Comparison of ENCODE assay signal across 9 cellular contexts in the genomic region with DNA sequence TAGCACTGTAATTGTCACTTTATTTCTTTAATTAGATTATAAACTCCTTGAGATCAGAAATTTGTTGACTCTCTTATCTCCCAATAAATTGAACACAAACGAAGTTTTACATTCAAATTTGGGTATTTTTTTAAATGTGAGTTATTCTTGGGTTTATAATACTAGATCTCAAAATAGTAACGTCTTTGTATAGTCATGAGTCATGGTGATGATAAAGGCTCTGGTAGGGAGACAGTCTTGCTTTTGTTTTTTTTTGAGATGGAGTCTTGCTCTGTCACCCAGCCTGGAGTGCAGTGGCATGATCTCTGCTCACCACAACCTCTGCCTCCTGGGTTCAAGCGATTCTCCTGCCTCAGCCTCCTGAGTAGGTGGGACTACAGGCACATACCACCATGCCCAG. TPM values are rescaled to one million over a fixed set of nuclear protein-coding genes. Genes with fewer than 3 reads are reported as not detected.
DNase-seq lines count a peak whose midpoint lies in the region; ATAC-seq, FAIRE-seq and TF ChIP-seq lines count a peak whose summit lies in the region.
"Not testable (repeated sequence)": the region's sequence is repeated elsewhere in the genome, so short reads cannot be mapped to it uniquely, and the experiment has no call there.
"Had no signal": no experiment of that assay in that cellular context is flagged by ENCODE, and none has a peak within 500 bp of the region (broad histone marks: within the 10 kb centered on the region; RNA-seq: fewer than 3 reads in every experiment).

No MANE protein-coding gene starts in this region.

- not testable (repeated sequence) for TF ChIP-seq RAD21 in IMR-90 (IDR thresholded peaks at IDR 0.05; ENCODE audit: low read length)

- not testable (repeated sequence) for H3K4me2 ChIP-seq in IMR-90 (ENCODE audit: low read depth, low read length); keratinocyte (ENCODE audit: control insufficient read depth, extremely low read depth, insufficient read depth, low read depth, low read length)

- H4K8ac ChIP-seq in IMR-90 (ENCODE audit: low read depth in 2 of 2, low read length in 2 of 2) = not testable (repeated sequence)

- H3K4ac ChIP-seq in IMR-90 (ENCODE audit: low read depth, low read length) = not testable (repeated sequence)

- not testable (repeated sequence) for H3K23ac ChIP-seq in IMR-90 (ENCODE audit: low read depth, low read length)

- not testable (repeated sequence) for H3K79me1 ChIP-seq in IMR-90 (ENCODE audit: low read depth in 1 of 2, low read length in 2 of 2)

- not testable (repeated sequence) for H3K4me1 ChIP-seq in IMR-90 (ENCODE audit: control insufficient read depth, insufficient read depth, low read length); keratinocyte (ENCODE audit: control insufficient read depth, extremely low read depth, insufficient read depth, low read length)

- not testable (repeated sequence) for H3K18ac ChIP-seq in IMR-90 (ENCODE audit: low read depth, low read length)

- CTCF ChIA-PET in IMR-90 (lab: Yijun Ruan, JAX) = not testable (repeated sequence)

- intact Hi-C loops in IMR-90 (cut with micrococcal nuclease) = not testable (repeated sequence)

- H3K56ac ChIP-seq in IMR-90 (ENCODE audit: extremely low read depth, insufficient read depth, low read length) = not testable (repeated sequence)

- not testable (repeated sequence) for H3K14ac ChIP-seq in IMR-90 (replicated peaks; ENCODE audit: low read depth, low read length)

- H4K5ac ChIP-seq in IMR-90 (ENCODE audit: low read depth, low read length) = not testable (repeated sequence)

- in situ Hi-C loops in IMR-90 (cut with MboI; ENCODE audit: low sequenced_read_pairs); brain microvascular endothelial cell (cut with HindIII; ENCODE audit: low pct_ligation_motif_present, low sequenced_read_pairs): not testable (repeated sequence)

- not testable (repeated sequence) for H4K91ac ChIP-seq in IMR-90 (ENCODE audit: insufficient read depth, low read depth, low read length)

- BruUV-seq in IMR-90 (replicated peaks; lab: Mats Ljungman, UMichigan) = not testable (repeated sequence)

- POLR2A ChIA-PET in IMR-90 (lab: Charles Lee; ENCODE audit: unreplicated experiment) = not testable (repeated sequence)

- FAIRE-seq in keratinocyte (lab: Jason Lieb, UNC) = peak; percentile 39

- H3K27me3 ChIP-seq in IMR-90 (ENCODE audit: control insufficient read depth, insufficient read depth, low read length); brain microvascular endothelial cell (replicated peaks); keratinocyte (ENCODE audit: control insufficient read depth, extremely low read depth, insufficient read depth, low read length): not testable (repeated sequence)

- H2BK20ac ChIP-seq in IMR-90 (ENCODE audit: low read depth, low read length) = peak overlapping the region; percentile 71; the same call in 1 of the 2 replicates

- H3K9ac ChIP-seq in IMR-90 (ENCODE audit: low read depth, low read length); keratinocyte (ENCODE audit: control insufficient read depth, extremely low read depth, insufficient read depth, low read length): not testable (repeated sequence)

- not testable (repeated sequence) for H2AK5ac ChIP-seq in IMR-90 (ENCODE audit: low read depth, low read length)

- not testable (repeated sequence) for H3K4me3 ChIP-seq in IMR-90 (ENCODE audit: insufficient read depth, low read depth, low read length); brain microvascular endothelial cell (ENCODE audit: low read depth, low read length); fibroblast of mammary gland (ENCODE audit: control insufficient read depth, low read depth, low read length); keratinocyte (ENCODE audit: control insufficient read depth in 2 of 3, extremely low read depth in 1 of 3, insufficient read depth in 2 of 3, low read depth in 1 of 3, low read length in 3 of 3)

- H3K27ac ChIP-seq in IMR-90 (ENCODE audit: insufficient read depth, low read length); keratinocyte (ENCODE audit: control insufficient read depth, insufficient read depth, low read length): not testable (repeated sequence)
- peak overlapping the region; percentile 20 for H3K27ac ChIP-seq in brain microvascular endothelial cell

- not testable (repeated sequence) for H2BK15ac ChIP-seq in IMR-90 (ENCODE audit: low read depth, low read length)

- H2BK120ac ChIP-seq in IMR-90 (ENCODE audit: low read depth, low read length) = peak overlapping the region; percentile 68; the same call in 1 of the 2 replicates

- peak; percentile 51 for ATAC-seq in GM18868 (IDR thresholded peaks at IDR 0.05; ENCODE audit: unreplicated experiment)
- ATAC-seq in IMR-90 (ENCODE audit: low read depth) = not testable (repeated sequence)

- H2AK9ac ChIP-seq in IMR-90 (replicated peaks; ENCODE audit: low read depth, low read length, poor library complexity) = not testable (repeated sequence)

- H3K79me2 ChIP-seq in keratinocyte (ENCODE audit: control insufficient read depth, insufficient read depth, low read length) = not testable (repeated sequence)

- not testable (repeated sequence) for H3K9me3 ChIP-seq in IMR-90 (ENCODE audit: control insufficient read depth, insufficient read depth, low read length); keratinocyte (ENCODE audit: control insufficient read depth, low read depth, low read length)

- H2BK5ac ChIP-seq in IMR-90 (ENCODE audit: low read depth, low read length, poor library complexity, severe bottlenecking) = peak overlapping the region; percentile 2

- not testable (repeated sequence) for H4K20me1 ChIP-seq in IMR-90 (ENCODE audit: insufficient read depth, low read length); keratinocyte (ENCODE audit: control insufficient read depth, extremely low read depth, insufficient read depth, low read length)

- H2AFZ ChIP-seq in IMR-90 (replicated peaks; ENCODE audit: low read length, poor library complexity); keratinocyte (ENCODE audit: control insufficient read depth, low read length): not testable (repeated sequence)

- H3K9me1 ChIP-seq in IMR-90 (ENCODE audit: insufficient read depth, low read length); keratinocyte (ENCODE audit: control insufficient read depth, extremely low read depth, insufficient read depth, low read length): not testable (repeated sequence)

- dilution Hi-C loops in IMR-90 (cut with HindIII; ENCODE audit: low sequenced_read_pairs, unreplicated experiment); keratinocyte (cut with MboI; ENCODE audit: extremely low pct_ligation_motif_present, low sequenced_read_pairs): not testable (repeated sequence)

- TF ChIP-seq CTCF in IMR-90 (conservative IDR thresholded peaks at IDR 0.05; ENCODE audit: low read depth, low read length); brain microvascular endothelial cell (IDR thresholded peaks at IDR 0.05; ENCODE audit: low read depth, low read length, missing control alignments); fibroblast of mammary gland (conservative IDR thresholded peaks at IDR 0.05; ENCODE audit: control insufficient read depth, insufficient read depth, low read depth, low read length); keratinocyte (optimal IDR thresholded peaks at IDR 0.05 in 1 of 3, IDR thresholded peaks at IDR 0.05 in 1 of 3, conservative IDR thresholded peaks at IDR 0.05 in 1 of 3; ENCODE audit: extremely low read depth in 1 of 3, insufficient read depth in 2 of 3, low read length in 3 of 3): not testable (repeated sequence)

- not testable (repeated sequence) for H3K36me3 ChIP-seq in IMR-90 (ENCODE audit: control insufficient read depth, insufficient read depth, low read length); brain microvascular endothelial cell (replicated peaks); keratinocyte (ENCODE audit: control insufficient read depth in 2 of 2, extremely low read depth in 1 of 2, insufficient read depth in 2 of 2, low read length in 2 of 2)

- no CpG with 5 or more reads among the region's 3 CpGs for WGBS in IMR-90 (ENCODE audit: extremely low coverage in 2 of 2, insufficient read length in 1 of 2), 2 experiments

- DNase-seq in IMR-90 = peak; percentile 63
- peak; percentile 46 for DNase-seq in RPMI7951 (ENCODE audit: low read depth)
- peak; percentile 45 for DNase-seq in brain microvascular endothelial cell
- DNase-seq in fibroblast of mammary gland (ENCODE audit: low read depth) = peak; percentile 34
- DNase-seq in keratinocyte (ENCODE audit: low read depth, low spot score) = not testable (repeated sequence)
- peak; percentile 37 for DNase-seq in stromal cell of bone marrow (ENCODE audit: low read depth)

- TF ChIP-seq POLR2A in IMR-90 (IDR thresholded peaks at IDR 0.05; ENCODE audit: low read depth, low read length) = not testable (repeated sequence)

TF ChIP-seq in IMR-90, 13 proteins besides CTCF, POLR2A, EP300 and RAD21:
- peak; percentile 47; the same call in 1 of the 2 replicates for TF ChIP-seq NFE2L2 (IDR thresholded peaks at IDR 0.05; ENCODE audit: low read depth, low read length)

RNA-seq across cellular contexts. Expression of gene TUSC1, which starts 22.7 kb away (rescaled TPM):
- total RNA-seq in IMR-90 (2012; rRNA removed) = 2.0 and 3.1 TPM in 2 replicates
- polyA plus RNA-seq in IMR-90 (2012; rRNA removed) = 4.4 and 5.8 TPM in 2 replicates
- 5.6 and 7.9 TPM in 2 replicates for polyA plus RNA-seq in IMR-90 (2012; cell fraction: cytosol; rRNA removed)
- polyA plus RNA-seq in IMR-90 (2012; cell fraction: nucleus; rRNA removed; ENCODE audit: low replicate concordance) = 2.4 and 4.3 TPM in 2 replicates
- 7.7 and 8.5 TPM in 2 replicates for total RNA-seq in RPMI7951 (2014; rRNA removed; shearing (Covaris generic))
- polyA plus RNA-seq in keratinocyte = 5.4 to 6.6 TPM (median 5.6 TPM) in 3 replicates
- 0.25 TPM for polyA plus RNA-seq in keratinocyte (2011; ENCODE audit: low read depth)
- 6.5 and 7.4 TPM in 2 replicates for polyA plus RNA-seq in keratinocyte (2011; cell fraction: cytosol; rRNA removed)
- polyA plus RNA-seq in keratinocyte (2011; cell fraction: nucleus; rRNA removed) = 5.6 and 5.9 TPM in 2 replicates
- polyA plus RNA-seq in keratinocyte (2012; ENCODE audit: low replicate concordance) = 3.5 and 5.8 TPM in 2 replicates
- 0.72 to 1.6 TPM (median 0.96 TPM) in 3 replicates for polyA minus RNA-seq in keratinocyte
- 9.0 TPM for polyA minus RNA-seq in keratinocyte (2011; cell fraction: cytosol; rRNA and poly(A)+ RNA removed)
- 1.8 and 3.6 TPM in 2 replicates for polyA minus RNA-seq in keratinocyte (2011; cell fraction: nucleus; rRNA and poly(A)+ RNA removed)
- total RNA-seq: CD4-positive, alpha-beta memory T cell; OCI-LY7 had no signal
